Comparison of ENCODE assay signal across 13 cellular contexts in the genomic region with DNA sequence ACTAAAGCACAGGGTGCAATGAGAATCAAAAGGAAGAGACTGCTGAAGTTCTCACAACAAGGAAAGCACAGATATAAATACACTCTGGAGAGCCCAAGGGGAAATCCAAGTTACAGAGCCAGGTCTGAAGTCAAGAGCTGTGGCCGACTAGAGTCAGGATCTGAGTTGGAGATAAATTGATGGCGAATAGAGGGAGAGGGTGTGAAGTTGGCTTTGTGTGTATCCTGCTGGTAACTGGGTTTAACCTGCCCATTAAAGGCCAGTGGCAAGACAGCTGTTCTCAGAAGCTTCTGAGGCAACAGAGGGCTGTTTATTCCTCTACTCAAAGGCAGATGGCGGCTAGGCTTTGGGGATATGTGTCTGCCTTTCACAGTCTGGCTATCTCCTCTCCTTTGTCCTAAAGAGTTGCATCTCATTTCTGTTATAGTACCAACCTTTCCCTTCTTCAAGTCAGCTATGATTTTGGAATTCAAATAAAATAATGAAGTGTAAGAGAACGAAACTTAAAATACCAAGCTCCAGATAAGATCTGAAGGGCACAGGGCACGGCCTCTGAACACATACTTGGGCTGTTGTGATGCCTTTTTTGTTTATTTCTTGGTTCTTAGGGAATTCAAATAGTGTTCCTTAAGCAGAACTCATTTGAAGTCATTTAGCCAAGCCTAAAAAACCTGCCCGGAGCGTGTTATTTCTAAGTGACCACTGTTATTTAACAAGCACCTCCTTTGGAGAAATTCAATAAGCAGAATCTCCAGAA.
DNase-seq lines count a peak whose midpoint lies in the region; ATAC-seq, FAIRE-seq and TF ChIP-seq lines count a peak whose summit lies in the region.
"Had no signal": no experiment of that assay in that cellular context is flagged by ENCODE, and none has a peak within 500 bp of the region (broad histone marks: within the 10 kb centered on the region; RNA-seq: fewer than 3 reads in every experiment).

No MANE protein-coding gene starts in this region.

- peak; percentile 61 for ATAC-seq in HG03432 (IDR thresholded peaks at IDR 0.05; ENCODE audit: unreplicated experiment)
- no peak for ATAC-seq in HG03159 (IDR thresholded peaks at IDR 0.05; ENCODE audit: unreplicated experiment)
- ATAC-seq: activated CD4-positive, alpha-beta T cell treated with anti-CD3 and anti-CD28 coated beads for 36 hours had no signal

- DNase-seq in EL (peak; percentile 38), caudate nucleus (lab: John Stamatoyannopoulos, UW) (peak in 16 of 61 donors; percentile 9 to 52 (median 24)), myocyte (ENCODE audit: low read depth) (peak; percentile 57), H54 (ENCODE audit: insufficient read length, low spot score) (no peak), HuH-7 (ENCODE audit: low spot score) (no peak), mesenteric fat pad (ENCODE audit: low spot score) (no peak)
- DNase-seq: activated CD4-positive, alpha-beta T cell treated with anti-CD3 and anti-CD28 coated beads for 36 hours; immature natural killer cell; stimulated activated CD8-positive, alpha-beta memory T cell treated with anti-CD3 and anti-CD28 coated beads, Interleukin-4, amount 100 ng/mL, for 48 hours had no signal

- TF ChIP-seq POLR2A in H54 (IDR thresholded peaks at IDR 0.05; ENCODE audit: low read depth, low read length): no peak

- H3K27ac ChIP-seq in caudate nucleus (ENCODE audit: low read depth, low read length): peak overlapping the region; percentile 64
- H3K27ac ChIP-seq: esophagus muscularis mucosa, neutrophil had no signal

- no peak for FAIRE-seq in H54 (lab: Jason Lieb, UNC)

Comparison
In these comparisons a context has a peak if more than half of its experiments do, and no peak if none do; other contexts are left out.
1. DNase-seq: peak in EL (single experiment) and myocyte (single experiment); none in H54 (single experiment), HuH-7 (single experiment) and mesenteric fat pad (single experiment).